ENCODE assay signal across 18 cellular contexts in the genomic region with DNA sequence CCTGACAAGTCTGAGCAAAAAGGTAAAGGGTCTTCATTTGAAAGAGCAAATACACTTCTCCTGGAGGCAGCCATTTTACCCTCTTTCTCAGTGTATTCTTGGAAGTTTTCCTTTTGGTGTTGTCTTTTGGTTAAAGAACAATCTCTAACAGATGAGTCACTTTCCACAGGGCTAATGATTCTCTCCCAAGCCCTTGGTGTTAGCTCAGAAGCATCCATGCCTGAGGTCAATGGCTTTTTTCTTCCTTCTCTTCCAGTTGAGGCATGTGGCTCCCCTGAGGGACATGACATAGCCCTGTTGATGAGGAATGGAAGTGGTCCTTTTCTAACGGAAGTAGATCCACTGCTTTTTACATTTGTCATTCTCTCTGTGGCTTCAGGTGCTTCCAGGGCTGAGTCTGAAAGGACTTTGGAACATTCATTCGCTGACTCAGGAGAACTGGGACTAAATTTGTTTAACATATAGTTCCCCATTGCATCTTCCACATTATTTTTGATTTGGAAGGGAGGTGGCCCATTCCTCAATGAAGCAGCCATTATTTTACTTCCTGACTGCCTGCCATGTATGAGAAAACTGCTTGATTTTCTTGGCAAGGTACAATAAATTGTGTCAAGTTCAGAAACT. TPM values are rescaled to one million over a fixed set of nuclear protein-coding genes. Genes with fewer than 3 reads are reported as not detected.
A peak's percentile ranks its signal among the peaks of the same experiment; 100 is the strongest.
DNase-seq lines count a peak whose midpoint lies in the region; ATAC-seq, FAIRE-seq and TF ChIP-seq lines count a peak whose summit lies in the region.
"Had no signal": no experiment of that assay in that cellular context is flagged by ENCODE, and none has a peak within 500 bp of the region (broad histone marks: within the 10 kb centered on the region; RNA-seq: fewer than 3 reads in every experiment).

No MANE protein-coding gene starts in this region.

- dilution Hi-C loops in keratinocyte (cut with MboI; ENCODE audit: extremely low pct_ligation_motif_present, low sequenced_read_pairs), result no loop called here

- H3K27ac Mint-ChIP-seq in stimulated activated memory B cell treated with anti-CD40 and anti-IgM and Interleukin-4, amounts not matched to agents 10 μg/mL and 1 μg/mL and 100 μg/mL, for 72 hours, result no peak overlapping the region
- H3K27ac Mint-ChIP-seq: activated CD4-positive, alpha-beta T cell treated with anti-CD3 and anti-CD28 coated beads for 36 hours; activated naive CD8-positive, alpha-beta T cell; B cell; memory B cell; stimulated activated naive CD8-positive, alpha-beta T cell treated with anti-CD3 and anti-CD28 coated beads, Interleukin-15, amount 100 ng/mL, for 72 hours; T-helper 1 cell treated with Interleukin-12 subunit alpha and Interleukin-12 subunit beta and Interleukin-4 antibody, amounts not matched to agents 30 μg/mL and 1 μg/mL, for 36 hours had no signal

- peaks cover 1% of the 10 kb centered on the region for H3K36me3 ChIP-seq in bronchial epithelial cell (ENCODE audit: control insufficient read depth, insufficient read depth, low read length)
- H3K36me3 ChIP-seq in keratinocyte (ENCODE audit: control insufficient read depth in 2 of 2, extremely low read depth in 1 of 2, insufficient read depth in 2 of 2, low read length in 2 of 2), result peaks cover 14 to 17% of the 10 kb centered on the region in 2 experiments
- H3K36me3 ChIP-seq: MG63 had no signal

- ATAC-seq in stimulated activated memory B cell treated with anti-CD40 and anti-IgM and Interleukin-4, amounts not matched to agents 10 μg/mL and 1 μg/mL and 100 μg/mL, for 72 hours, result no peak
- ATAC-seq: activated CD4-positive, alpha-beta T cell treated with anti-CD3 and anti-CD28 coated beads for 36 hours had no signal

- H3K4me1 Mint-ChIP-seq in stimulated activated memory B cell treated with anti-CD40 and anti-IgM and Interleukin-4, amounts not matched to agents 10 μg/mL and 1 μg/mL and 100 μg/mL, for 72 hours, result no peaks in the 10 kb centered on the region
- H3K4me1 Mint-ChIP-seq: activated CD4-positive, alpha-beta T cell treated with anti-CD3 and anti-CD28 coated beads for 36 hours; B cell; memory B cell; stimulated activated naive CD8-positive, alpha-beta T cell treated with anti-CD3 and anti-CD28 coated beads, Interleukin-15, amount 100 ng/mL, for 72 hours had no signal

- TF ChIP-seq CTCF in bronchial epithelial cell (IDR thresholded peaks at IDR 0.05; ENCODE audit: insufficient read depth, low read length, severe bottlenecking), result no peak
- no peak for TF ChIP-seq CTCF in keratinocyte (optimal IDR thresholded peaks at IDR 0.05 in 1 of 3, IDR thresholded peaks at IDR 0.05 in 1 of 3, conservative IDR thresholded peaks at IDR 0.05 in 1 of 3; ENCODE audit: extremely low read depth in 1 of 3, insufficient read depth in 2 of 3, low read length in 3 of 3)

- peak; percentile 39 for DNase-seq in AG08396 (ENCODE audit: low spot score)
- peak; percentile 75 for DNase-seq in HT1080 (ENCODE audit: low read depth)
- peak; percentile 94 for DNase-seq in bronchial epithelial cell (ENCODE audit: low read depth)
- peak; percentile 85 for DNase-seq in keratinocyte (ENCODE audit: low read depth, low spot score)
- no peak for DNase-seq in stimulated activated CD4-positive, alpha-beta T cell treated with anti-CD3 and anti-CD28 coated beads, Interleukin-2, amount 100 ng/mL, for 24 hours
- no peak for DNase-seq in NCI-H146 (lab: John Stamatoyannopoulos, UW)
- DNase-seq in Ammon's horn (ENCODE audit: low spot score), result no peak
- DNase-seq: activated CD4-positive, alpha-beta T cell treated with anti-CD3 and anti-CD28 coated beads for 36 hours; MG63; NCI-H2029; nucleus accumbens; RPMI8226; stimulated activated naive CD8-positive, alpha-beta T cell treated with anti-CD3 and anti-CD28 coated beads, Interleukin-15, amount 100 ng/mL, for 72 hours had no signal

- peak overlapping the region; percentile 79 for H2AFZ ChIP-seq in keratinocyte (ENCODE audit: control insufficient read depth, low read length)

- peaks cover 31% of the 10 kb centered on the region for H3K4me1 ChIP-seq in keratinocyte (ENCODE audit: control insufficient read depth, extremely low read depth, insufficient read depth, low read length)

- H3K79me2 ChIP-seq in keratinocyte (ENCODE audit: control insufficient read depth, insufficient read depth, low read length), result no peaks in the 10 kb centered on the region

- H3K27me3 ChIP-seq in bronchial epithelial cell (ENCODE audit: control insufficient read depth, insufficient read depth, low read length) (no peaks in the 10 kb centered on the region), keratinocyte (ENCODE audit: control insufficient read depth, extremely low read depth, insufficient read depth, low read length) (no peaks in the 10 kb centered on the region)
- H3K27me3 ChIP-seq: MG63 had no signal

- H3K4me2 ChIP-seq in keratinocyte (ENCODE audit: control insufficient read depth, extremely low read depth, insufficient read depth, low read depth, low read length), result peak overlapping the region; percentile 24

- H3K4me3 Mint-ChIP-seq in stimulated activated memory B cell treated with anti-CD40 and anti-IgM and Interleukin-4, amounts not matched to agents 10 μg/mL and 1 μg/mL and 100 μg/mL, for 72 hours, result no peak overlapping the region
- H3K4me3 Mint-ChIP-seq: activated CD4-positive, alpha-beta T cell treated with anti-CD3 and anti-CD28 coated beads for 36 hours; activated naive CD8-positive, alpha-beta T cell; B cell; memory B cell; stimulated activated naive CD8-positive, alpha-beta T cell treated with anti-CD3 and anti-CD28 coated beads, Interleukin-15, amount 100 ng/mL, for 72 hours; T-helper 1 cell treated with Interleukin-12 subunit alpha and Interleukin-12 subunit beta and Interleukin-4 antibody, amounts not matched to agents 30 μg/mL and 1 μg/mL, for 36 hours had no signal

- no peaks in the 10 kb centered on the region for H3K9me3 Mint-ChIP-seq in stimulated activated memory B cell treated with anti-CD40 and anti-IgM and Interleukin-4, amounts not matched to agents 10 μg/mL and 1 μg/mL and 100 μg/mL, for 72 hours
- H3K9me3 Mint-ChIP-seq: memory B cell; stimulated activated naive CD8-positive, alpha-beta T cell treated with anti-CD3 and anti-CD28 coated beads, Interleukin-15, amount 100 ng/mL, for 72 hours; T-helper 1 cell treated with Interleukin-12 subunit alpha and Interleukin-12 subunit beta and Interleukin-4 antibody, amounts not matched to agents 30 μg/mL and 1 μg/mL, for 36 hours had no signal

- no peaks in the 10 kb centered on the region for H4K20me1 ChIP-seq in keratinocyte (ENCODE audit: control insufficient read depth, extremely low read depth, insufficient read depth, low read length)

- H3K9me1 ChIP-seq in keratinocyte (ENCODE audit: control insufficient read depth, extremely low read depth, insufficient read depth, low read length), result no peaks in the 10 kb centered on the region

- FAIRE-seq in bronchial epithelial cell (lab: Jason Lieb, UNC) (no peak), keratinocyte (lab: Jason Lieb, UNC) (peak; percentile 96)

- H3K9ac ChIP-seq in keratinocyte (ENCODE audit: control insufficient read depth, extremely low read depth, insufficient read depth, low read length), result no peak overlapping the region

- peak overlapping the region; percentile 38 for H3K27ac ChIP-seq in keratinocyte (ENCODE audit: control insufficient read depth, insufficient read depth, low read length)

- no peak overlapping the region for H3K4me3 ChIP-seq in bronchial epithelial cell (ENCODE audit: low read depth, low read length)
- H3K4me3 ChIP-seq in keratinocyte (ENCODE audit: control insufficient read depth in 2 of 3, extremely low read depth in 1 of 3, insufficient read depth in 2 of 3, low read depth in 1 of 3, low read length in 3 of 3), result no peak overlapping the region
- H3K4me3 ChIP-seq: MG63 had no signal

- no peaks in the 10 kb centered on the region for H3K36me3 Mint-ChIP-seq in stimulated activated memory B cell treated with anti-CD40 and anti-IgM and Interleukin-4, amounts not matched to agents 10 μg/mL and 1 μg/mL and 100 μg/mL, for 72 hours
- H3K36me3 Mint-ChIP-seq: memory B cell had no signal

- H3K9me3 ChIP-seq in keratinocyte (ENCODE audit: control insufficient read depth, low read depth, low read length), result no peaks in the 10 kb centered on the region
- H3K9me3 ChIP-seq: MG63 had no signal

- peaks cover 9% of the 10 kb centered on the region for H3K27me3 Mint-ChIP-seq in stimulated activated memory B cell treated with anti-CD40 and anti-IgM and Interleukin-4, amounts not matched to agents 10 μg/mL and 1 μg/mL and 100 μg/mL, for 72 hours
- H3K27me3 Mint-ChIP-seq: activated naive CD8-positive, alpha-beta T cell; stimulated activated naive CD8-positive, alpha-beta T cell treated with anti-CD3 and anti-CD28 coated beads, Interleukin-15, amount 100 ng/mL, for 72 hours had no signal

RNA-seq across cellular contexts. Expression of gene POGLUT3, which starts 13.8 kb away (rescaled TPM):
- 34.8 and 40.0 TPM in 2 replicates for total RNA-seq in HT1080 (2014; rRNA removed; shearing (Covaris generic))
- polyA plus RNA-seq in HT1080 (2015; cell fraction: cytosol; rRNA removed), result 51.6 and 61.1 TPM in 2 replicates
- 34.8 and 37.0 TPM in 2 replicates for polyA plus RNA-seq in HT1080 (2015; cell fraction: nucleus; rRNA removed)
- total RNA-seq in bronchial epithelial cell, result 2.9 and 5.0 TPM in 2 replicates
- 1.4 to 3.7 TPM (median 2.5 TPM) in 3 replicates for polyA plus RNA-seq in keratinocyte
- polyA plus RNA-seq in keratinocyte (2011; ENCODE audit: low read depth), result 1.5 TPM
- polyA plus RNA-seq in keratinocyte (2011; cell fraction: cytosol; rRNA removed), result 1.2 and 1.3 TPM in 2 replicates
- polyA plus RNA-seq in keratinocyte (2011; cell fraction: nucleus; rRNA removed), result 1.3 TPM in 2 replicates
- polyA plus RNA-seq in keratinocyte (2012; ENCODE audit: low replicate concordance), result 1.6 and 2.4 TPM in 2 replicates
- polyA minus RNA-seq in keratinocyte, result 0.33 to 2.5 TPM (median 2.3 TPM) in 3 replicates
- 1.3 TPM for polyA minus RNA-seq in keratinocyte (2011; cell fraction: cytosol; rRNA and poly(A)+ RNA removed)
- polyA minus RNA-seq in keratinocyte (2011; cell fraction: nucleus; rRNA and poly(A)+ RNA removed), result 0.63 and 1.9 TPM in 2 replicates

RNA-seq across cellular contexts. Expression of gene C11orf65, which starts 44.6 kb away (rescaled TPM):
- not detected in 2 replicates for total RNA-seq in HT1080 (2014; rRNA removed; shearing (Covaris generic))
- 0.66 and 0.99 TPM in 2 replicates for polyA plus RNA-seq in HT1080 (2015; cell fraction: cytosol; rRNA removed)
- 0.39 and 0.66 TPM in 2 replicates for polyA plus RNA-seq in HT1080 (2015; cell fraction: nucleus; rRNA removed)
- 0.79 and 1.8 TPM in 2 replicates for total RNA-seq in bronchial epithelial cell
- polyA plus RNA-seq in keratinocyte, result 0.34 to 0.83 TPM (median 0.46 TPM) in 3 replicates
- 1.3 TPM for polyA plus RNA-seq in keratinocyte (2011; ENCODE audit: low read depth)
- polyA plus RNA-seq in keratinocyte (2011; cell fraction: cytosol; rRNA removed), result 0.51 and 1.2 TPM in 2 replicates
- polyA plus RNA-seq in keratinocyte (2011; cell fraction: nucleus; rRNA removed), result 0.73 and 1.1 TPM in 2 replicates
- polyA plus RNA-seq in keratinocyte (2012; ENCODE audit: low replicate concordance), result 0.84 and 1.1 TPM in 2 replicates
- polyA minus RNA-seq in keratinocyte, result 0.74 TPM in 1 of 3 replicates, not detected in the others
- not detected for polyA minus RNA-seq in keratinocyte (2011; cell fraction: cytosol; rRNA and poly(A)+ RNA removed)
- polyA minus RNA-seq in keratinocyte (2011; cell fraction: nucleus; rRNA and poly(A)+ RNA removed), result 0.74 and 1.0 TPM in 2 replicates

Comparison
In these comparisons a context has a peak if more than half of its experiments do, and no peak if none do; other contexts are left out.
1. DNase-seq: peak in AG08396 (single experiment), HT1080 (single experiment), bronchial epithelial cell (single experiment) and keratinocyte (single experiment); none in stimulated activated CD4-positive, alpha-beta T cell treated with anti-CD3 and anti-CD28 coated beads, Interleukin-2, amount 100 ng/mL, for 24 hours (0 of 2), NCI-H146 (single experiment) and Ammon's horn (single experiment).